Comparison of ENCODE assay signal across 7 cellular contexts in the genomic region with DNA sequence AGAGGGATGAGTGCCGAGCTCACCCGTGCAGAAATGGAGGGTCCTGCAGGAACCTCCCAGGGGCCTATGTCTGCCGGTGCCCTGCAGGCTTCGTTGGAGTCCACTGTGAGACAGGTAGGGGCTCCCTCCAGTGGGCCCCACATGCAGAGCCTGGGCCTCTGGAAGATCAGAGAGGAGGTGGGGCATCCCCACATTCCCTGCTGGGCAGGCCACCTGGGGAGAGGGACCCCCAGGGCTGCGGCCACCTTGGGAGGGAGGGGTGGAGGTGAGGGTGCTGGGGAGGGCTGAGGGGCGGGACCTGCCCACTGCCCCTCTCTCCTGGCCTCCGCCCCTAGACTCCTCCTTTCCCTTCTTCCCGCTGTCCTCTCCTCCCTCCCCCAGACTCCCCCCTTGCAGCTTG. TPM values are rescaled to one million over a fixed set of nuclear protein-coding genes. Genes with fewer than 3 reads are reported as not detected.
DNase-seq lines count a peak whose midpoint lies in the region; ATAC-seq and TF ChIP-seq lines count a peak whose summit lies in the region.

No MANE protein-coding gene starts in this region.

- ATAC-seq in RWPE2 (ENCODE audit: low read depth) (peak; percentile 35), HG03095 (IDR thresholded peaks at IDR 0.05; ENCODE audit: unreplicated experiment) (no peak)

- H3K27ac ChIP-seq in RWPE2 (ENCODE audit: poor library complexity, severe bottlenecking) (no peak overlapping the region), right atrium auricular region (no peak overlapping the region), rectal smooth muscle tissue (ENCODE audit: low read depth, low read length) (no peak overlapping the region)

- DNase-seq in RWPE2 (ENCODE audit: low spot score), result no peak
- DNase-seq in right atrium auricular region (ENCODE audit: low spot score), result peak; percentile 40
- DNase-seq in stimulated activated CD4-positive, alpha-beta T cell treated with anti-CD3 and anti-CD28 coated beads, Interleukin-2, amount 100 ng/mL, for 24 hours, result no peak
- DNase-seq in activated CD4-positive, alpha-beta T cell treated with anti-CD3 and anti-CD28 coated beads, Interleukin-2, amount 50 U/mL, for 48 hours, result no peak

- H3K4me3 ChIP-seq in GM12875 (ENCODE audit: low read depth, low read length), result no peak overlapping the region
- peak overlapping the region; percentile 17 for H3K4me3 ChIP-seq in RWPE2 (ENCODE audit: severe bottlenecking)
- H3K4me3 ChIP-seq in right atrium auricular region, result no peak overlapping the region
- peak overlapping the region; percentile 32 for H3K4me3 ChIP-seq in rectal smooth muscle tissue (ENCODE audit: low read length)

- TF ChIP-seq CTCF in GM12875 (IDR thresholded peaks at IDR 0.05; ENCODE audit: borderline replicate concordance, insufficient read depth, low read depth, low read length) (0 out of 2 replicates have a peak, but pooled peaks have one; percentile 23), RWPE2 (IDR thresholded peaks at IDR 0.05; ENCODE audit: poor library complexity, severe bottlenecking) (no peak), right atrium auricular region (IDR thresholded peaks at IDR 0.05) (no peak)

- H3K4me1 ChIP-seq in RWPE2 (ENCODE audit: insufficient read depth, poor library complexity, severe bottlenecking) (no peaks in the 10 kb centered on the region), right atrium auricular region (peaks cover 0 to 7% of the 10 kb centered on the region in 2 donors), rectal smooth muscle tissue (ENCODE audit: control insufficient read depth, insufficient read depth, low read length) (no peaks in the 10 kb centered on the region)

- H3K9me3 ChIP-seq in RWPE2 (ENCODE audit: severe bottlenecking) (no peaks in the 10 kb centered on the region), right atrium auricular region (no peaks in the 10 kb centered on the region)

- H3K9ac ChIP-seq in rectal smooth muscle tissue (ENCODE audit: low read length), result no peak overlapping the region

- no peaks in the 10 kb centered on the region for H3K36me3 ChIP-seq in RWPE2 (ENCODE audit: low read depth)
- peaks cover 2% of the 10 kb centered on the region for H3K36me3 ChIP-seq in right atrium auricular region
- H3K36me3 ChIP-seq in rectal smooth muscle tissue (ENCODE audit: control insufficient read depth, insufficient read depth, low read length), result no peaks in the 10 kb centered on the region

- H3K27me3 ChIP-seq in RWPE2 (ENCODE audit: insufficient read depth, poor library complexity, severe bottlenecking), result no peaks in the 10 kb centered on the region
- H3K27me3 ChIP-seq in right atrium auricular region, result no peaks in the 10 kb centered on the region
- no peaks in the 10 kb centered on the region for H3K27me3 ChIP-seq in rectal smooth muscle tissue (ENCODE audit: control insufficient read depth, insufficient read depth, low read length)

RNA-seq across cellular contexts. Expression of gene MTERF4, which starts 38.5 kb away (rescaled TPM):
- 10 to 100 TPM; 20.6 to 25.3 TPM for total RNA-seq in right atrium auricular region

Comparison
In these comparisons a context has a peak if more than half of its experiments do, and no peak if none do; other contexts are left out.
1. H3K4me3 ChIP-seq: peak in RWPE2 (single experiment) and rectal smooth muscle tissue (single experiment); none in GM12875 (single experiment) and right atrium auricular region (0 of 2).